In genomic region chr2:133266926-133267590, GRCh38 we compare ENCODE assay signal across 11 cellular contexts.
DNase-seq lines count a peak whose midpoint lies in the region; ATAC-seq and TF ChIP-seq lines count a peak whose summit lies in the region.
"Had no signal": no experiment of that assay in that cellular context is flagged by ENCODE, and none has a peak within 500 bp of the region (broad histone marks: within the 10 kb centered on the region; RNA-seq: fewer than 3 reads in every experiment).

No MANE protein-coding gene starts in this region.

- no peak overlapping the region for H3K27ac ChIP-seq in ectodermal cell (ENCODE audit: insufficient read depth, low read depth, low read length, poor library complexity, severe bottlenecking)

- TF ChIP-seq CTCF in AG10803 (conservative IDR thresholded peaks at IDR 0.05; ENCODE audit: low read length), result no peak

- peaks cover 20% of the 10 kb centered on the region for H3K27me3 Mint-ChIP-seq in activated naive CD8-positive, alpha-beta T cell treated with anti-CD3 and anti-CD28 coated beads, Interleukin-2, amount 50 U/mL, for 24 hours

- H3K9me3 ChIP-seq in ectodermal cell (ENCODE audit: control insufficient read depth, low read length), result no peaks in the 10 kb centered on the region
- H3K9me3 ChIP-seq in mucosa of stomach (ENCODE audit: control insufficient read depth, low read length), result no peaks in the 10 kb centered on the region
- H3K9me3 ChIP-seq: HAP-1 had no signal

- H3K9ac ChIP-seq in mucosa of stomach (ENCODE audit: low read length), result peak overlapping the region; percentile 39

- 2 to 3% methylated on average over 14 to 17 of the region's 17 CpGs for WGBS in ectodermal cell, 2 experiments

- H3K9me3 Mint-ChIP-seq in activated naive CD8-positive, alpha-beta T cell treated with anti-CD3 and anti-CD28 coated beads, Interleukin-2, amount 50 U/mL, for 24 hours, result no peaks in the 10 kb centered on the region

- H3K4me1 ChIP-seq in ectodermal cell (ENCODE audit: control insufficient read depth, insufficient read depth, low read length) (peaks cover 12% of the 10 kb centered on the region), mucosa of stomach (ENCODE audit: control insufficient read depth, insufficient read depth, low read length) (peaks cover 19% of the 10 kb centered on the region)

- peak overlapping the region; percentile 26 for H3K4me3 ChIP-seq in AG10803 (ENCODE audit: low read length)
- H3K4me3 ChIP-seq in ectodermal cell (ENCODE audit: insufficient read depth, low read depth, low read length), result peak overlapping the region; percentile 55
- peak overlapping the region; percentile 8 for H3K4me3 ChIP-seq in mucosa of stomach (ENCODE audit: low read length)
- H3K4me3 ChIP-seq: HAP-1 had no signal

- no peak overlapping the region for H3K4me3 Mint-ChIP-seq in activated naive CD8-positive, alpha-beta T cell treated with anti-CD3 and anti-CD28 coated beads, Interleukin-2, amount 50 U/mL, for 24 hours

- no peak for DNase-seq in AG10803 (ENCODE audit: low read depth)
- DNase-seq in NCI-H1105 (lab: John Stamatoyannopoulos, UW), result peak; percentile 23
- DNase-seq in hippocampal formation (lab: John Stamatoyannopoulos, UW), result no peak
- DNase-seq in activated naive CD8-positive, alpha-beta T cell treated with anti-CD3 and anti-CD28 coated beads, Interleukin-2, amount 50 U/mL, for 24 hours, result no peak
- DNase-seq: DND-41, KBM-7 had no signal

- H3K4me1 Mint-ChIP-seq in activated naive CD8-positive, alpha-beta T cell treated with anti-CD3 and anti-CD28 coated beads, Interleukin-2, amount 50 U/mL, for 24 hours, result no peaks in the 10 kb centered on the region

- ATAC-seq in GM21786 (IDR thresholded peaks at IDR 0.05; ENCODE audit: unreplicated experiment) (no peak), HG03439 (IDR thresholded peaks at IDR 0.05; ENCODE audit: unreplicated experiment) (no peak)
- no peak for ATAC-seq in activated naive CD8-positive, alpha-beta T cell treated with anti-CD3 and anti-CD28 coated beads, Interleukin-2, amount 50 U/mL, for 24 hours

- H3K27me3 ChIP-seq in ectodermal cell (ENCODE audit: control insufficient read depth, insufficient read depth, low read length, poor library complexity, severe bottlenecking) (peaks cover 27% of the 10 kb centered on the region), mucosa of stomach (ENCODE audit: control insufficient read depth, insufficient read depth, low read length) (peaks cover 19% of the 10 kb centered on the region)

- no peak overlapping the region for H3K27ac Mint-ChIP-seq in activated naive CD8-positive, alpha-beta T cell treated with anti-CD3 and anti-CD28 coated beads, Interleukin-2, amount 50 U/mL, for 24 hours

- H3K36me3 ChIP-seq in ectodermal cell (ENCODE audit: control insufficient read depth, insufficient read depth, low read length) (no peaks in the 10 kb centered on the region), mucosa of stomach (ENCODE audit: control insufficient read depth, insufficient read depth, low read length) (no peaks in the 10 kb centered on the region)
- H3K36me3 ChIP-seq: HAP-1 had no signal

- H3K36me3 Mint-ChIP-seq in activated naive CD8-positive, alpha-beta T cell treated with anti-CD3 and anti-CD28 coated beads, Interleukin-2, amount 50 U/mL, for 24 hours (ENCODE audit: low read depth), result no peaks in the 10 kb centered on the region
